In genomic region chr14:65357091-65357490, GRCh38 we compare ENCODE assay signal across 9 cellular contexts. TPM values are rescaled to one million over a fixed set of nuclear protein-coding genes. Genes with fewer than 3 reads are reported as not detected.
DNase-seq lines count a peak whose midpoint lies in the region; ATAC-seq and TF ChIP-seq lines count a peak whose summit lies in the region.
"Had no signal": no experiment of that assay in that cellular context is flagged by ENCODE, and none has a peak within 500 bp of the region (broad histone marks: within the 10 kb centered on the region; RNA-seq: fewer than 3 reads in every experiment).

No MANE protein-coding gene starts in this region.

- intact Hi-C loops in Right ventricle myocardium superior (cut with DNase I), result no loop called here
- intact Hi-C loops in transverse colon (cut with DNase I; ENCODE audit: low total_unique reads), result no loop called here
- intact Hi-C loops in posterior cingulate gyrus (cut with DNase I), result no loop called here

- peak; percentile 77 for ATAC-seq in Right ventricle myocardium superior (ENCODE audit: poor library complexity)

- 20 to 25% methylated on average over 1 to 2 of the region's 2 CpGs for WGBS in transverse colon (ENCODE audit: low coverage in 1 of 2), 2 donors

- H3K36me3 ChIP-seq in right atrium auricular region (no peaks in the 10 kb centered on the region), transverse colon (no peaks in the 10 kb centered on the region)

- H3K4me1 ChIP-seq in right atrium auricular region, result no peaks in the 10 kb centered on the region
- peaks cover 0 to 22% (median 7%) of the 10 kb centered on the region in 4 donors for H3K4me1 ChIP-seq in transverse colon

- H3K27ac ChIP-seq in right atrium auricular region (no peak overlapping the region), transverse colon (peak overlapping the region in 3 of 4 donors; percentile 7 to 49 (median 26))

- H3K4me3 ChIP-seq in right atrium auricular region (no peak overlapping the region), fibroblast of villous mesenchyme (ENCODE audit: low read depth, low read length) (no peak overlapping the region), transverse colon (no peak overlapping the region)

- no peaks in the 10 kb centered on the region for H3K27me3 ChIP-seq in right atrium auricular region
- no peaks in the 10 kb centered on the region for H3K27me3 ChIP-seq in transverse colon

- TF ChIP-seq POLR2A in transverse colon (IDR thresholded peaks at IDR 0.05), result no peak

- in situ Hi-C loops in transverse colon (cut with MboI; ENCODE audit: low pct_ligation_motif_present in 1 of 4, low pct_unique_long_range_greater_than_20kb in 1 of 4, low sequenced_read_pairs in 3 of 4), result no loop called here

- DNase-seq in Right ventricle myocardium superior, result no peak
- no peak for DNase-seq in right atrium auricular region (ENCODE audit: low spot score)
- peak; percentile 89 for DNase-seq in M059J (ENCODE audit: low read depth)
- DNase-seq in fibroblast of villous mesenchyme (ENCODE audit: low read depth), result peak; percentile 51
- DNase-seq in transverse colon, result no peak
- no peak for DNase-seq in superior temporal gyrus (ENCODE audit: extremely low spot score)
- no peak for DNase-seq in activated gamma-delta T cell (lab: John Stamatoyannopoulos, UW)
- no peak for DNase-seq in posterior cingulate gyrus
- DNase-seq: midbrain had no signal

- H3K9me3 ChIP-seq in right atrium auricular region, result no peaks in the 10 kb centered on the region
- no peaks in the 10 kb centered on the region for H3K9me3 ChIP-seq in transverse colon

- TF ChIP-seq CTCF in right atrium auricular region (IDR thresholded peaks at IDR 0.05), result no peak
- TF ChIP-seq CTCF in fibroblast of villous mesenchyme (IDR thresholded peaks at IDR 0.05; ENCODE audit: insufficient read depth, low read depth, low read length), result no peak
- no peak for TF ChIP-seq CTCF in transverse colon (IDR thresholded peaks at IDR 0.05)

- no peak for TF ChIP-seq EP300 in transverse colon (IDR thresholded peaks at IDR 0.05; ENCODE audit: low read depth)

RNA-seq across cellular contexts. Expression of gene FUT8, which starts 55.4 kb away (rescaled TPM):
- total RNA-seq in Right ventricle myocardium superior (9.9 TPM), right atrium auricular region (10 to 100 TPM in 1 of 2 donors, 1 to 10 TPM in 1; 9.5 to 13.5 TPM), fibroblast of villous mesenchyme (95.3 and 120 TPM in 2 replicates), transverse colon (10 to 100 TPM in 2 of 4 donors, 1 to 10 TPM in 2; 7.9 to 27.5 (median 12.8) TPM)
- 86.5 and 109 TPM in 2 replicates for total RNA-seq in M059J (2014; rRNA removed; shearing (Covaris generic))

Comparison
In these comparisons a context has a peak if more than half of its experiments do, and no peak if none do; other contexts are left out.
1. DNase-seq: peak in M059J (single experiment) and fibroblast of villous mesenchyme (single experiment); none in Right ventricle myocardium superior (single experiment), right atrium auricular region (single experiment), transverse colon (single experiment), superior temporal gyrus (single experiment), activated gamma-delta T cell (single experiment) and posterior cingulate gyrus (0 of 10).
2. H3K27ac ChIP-seq: peak in transverse colon (3 of 4); none in right atrium auricular region (0 of 2).